ENCODE assay signal across 13 cellular contexts in the genomic region with DNA sequence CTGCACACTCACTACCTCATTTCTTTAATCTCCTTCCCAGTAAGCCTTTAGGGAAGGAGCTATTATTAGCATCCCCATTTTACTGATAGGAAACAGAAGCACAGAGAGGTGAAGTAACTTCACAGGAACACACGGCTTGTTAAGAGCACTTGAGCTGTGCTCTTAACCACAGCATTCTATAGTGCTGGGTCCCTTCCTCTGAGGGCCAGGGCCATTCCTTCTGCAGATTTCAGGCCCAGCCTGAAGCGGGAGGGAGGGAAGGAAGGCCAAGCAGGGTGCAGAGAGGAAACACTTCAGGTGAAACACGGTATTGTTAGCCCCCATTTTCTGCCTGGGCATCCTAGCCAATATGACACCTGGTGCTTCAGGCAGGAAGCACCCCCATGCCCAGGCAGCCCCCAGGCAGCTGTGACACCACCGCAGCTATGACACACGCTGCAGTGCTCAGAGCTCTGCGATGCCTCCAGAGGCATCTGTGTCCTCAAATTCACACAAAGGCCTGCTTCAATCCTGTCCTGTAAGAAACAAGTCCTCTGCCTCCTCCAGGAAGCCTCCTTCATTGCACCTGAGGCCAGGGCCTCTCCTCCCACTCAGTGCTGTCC. TPM values are rescaled to one million over a fixed set of nuclear protein-coding genes. Genes with fewer than 3 reads are reported as not detected.
DNase-seq lines count a peak whose midpoint lies in the region; ATAC-seq and TF ChIP-seq lines count a peak whose summit lies in the region.
"Had no signal": no experiment of that assay in that cellular context is flagged by ENCODE, and none has a peak within 500 bp of the region (broad histone marks: within the 10 kb centered on the region; RNA-seq: fewer than 3 reads in every experiment).

No MANE protein-coding gene starts in this region.

- no peak overlapping the region for H3K4me3 ChIP-seq in uterus
- H3K4me3 ChIP-seq in CD4-positive, alpha-beta memory T cell (ENCODE audit: low read length in 2 of 2) = no peak overlapping the region
- H3K4me3 ChIP-seq: esophagus muscularis mucosa had no signal

- no peaks in the 10 kb centered on the region for H3K9me3 Mint-ChIP-seq in natural killer cell
- no peaks in the 10 kb centered on the region for H3K9me3 Mint-ChIP-seq in natural killer cell treated with Interleukin-12 subunit alpha and Interleukin-12 subunit beta and Interleukin-15 and Interleukin-18, amount 100 ng/mL, for 72 hours
- no peaks in the 10 kb centered on the region for H3K9me3 Mint-ChIP-seq in activated CD8-positive, alpha-beta T cell treated with anti-CD3 and anti-CD28 coated beads for 36 hours
- no peaks in the 10 kb centered on the region for H3K9me3 Mint-ChIP-seq in CD4-positive, alpha-beta memory T cell
- H3K9me3 Mint-ChIP-seq: central memory CD8-positive, alpha-beta T cell had no signal

- H3K4me1 ChIP-seq in uterus = peaks cover 0 to 5% of the 10 kb centered on the region in 2 donors
- H3K4me1 ChIP-seq in CD4-positive, alpha-beta memory T cell (ENCODE audit: insufficient read depth, low read length) = no peaks in the 10 kb centered on the region

- peak overlapping the region; percentile 65 for H3K27ac ChIP-seq in layer of hippocampus (ENCODE audit: low read depth, low read length)
- peak overlapping the region; percentile 15 to 39 for H3K27ac ChIP-seq in uterus
- H3K27ac ChIP-seq in CD4-positive, alpha-beta memory T cell (ENCODE audit: low read depth, low read length) = no peak overlapping the region
- H3K27ac ChIP-seq: esophagus muscularis mucosa had no signal

- POLR2A ChIA-PET in activated CD8-positive, alpha-beta T cell treated with anti-CD3 and anti-CD28 coated beads for 36 hours (lab: Charles Lee) = interaction anchor here (0.5 to 1.9 kb wide), 2 partner anchors 20 to 170 kb away, joined by 4 read pairs; a partner anchor contains a TSS
- POLR2A ChIA-PET in CD4-positive, alpha-beta memory T cell (lab: Charles Lee; ENCODE audit: partially characterized antibody) = no interaction called here

- DNase-seq in natural killer cell (no peak), uterus (no peak), NCI-H1092 treated with DMSO at 0.1 percent for 48 hours (lab: John Stamatoyannopoulos, UW) (no peak), RKO (ENCODE audit: low spot score) (no peak)
- DNase-seq in natural killer cell treated with Interleukin-12 subunit alpha and Interleukin-12 subunit beta and Interleukin-15 and Interleukin-18, amount 100 ng/mL, for 72 hours (ENCODE audit: low spot score) = no peak
- peak; percentile 62 for DNase-seq in activated CD8-positive, alpha-beta T cell treated with anti-CD3 and anti-CD28 coated beads for 36 hours
- no peak for DNase-seq in CD4-positive, alpha-beta memory T cell
- DNase-seq: C1 segment of cervical spinal cord, NCI-H345 had no signal

- peaks cover 5 to 8% of the 10 kb centered on the region in 2 donors for H3K4me1 Mint-ChIP-seq in natural killer cell
- peaks cover 7 to 9% of the 10 kb centered on the region in 2 donors for H3K4me1 Mint-ChIP-seq in natural killer cell treated with Interleukin-12 subunit alpha and Interleukin-12 subunit beta and Interleukin-15 and Interleukin-18, amount 100 ng/mL, for 72 hours (ENCODE audit: low read depth in 2 of 2)
- peaks cover 19% of the 10 kb centered on the region for H3K4me1 Mint-ChIP-seq in activated CD8-positive, alpha-beta T cell treated with anti-CD3 and anti-CD28 coated beads for 36 hours (ENCODE audit: low read depth)
- H3K4me1 Mint-ChIP-seq in CD4-positive, alpha-beta memory T cell = peaks cover 0 to 7% (median 2%) of the 10 kb centered on the region in 4 donors
- H3K4me1 Mint-ChIP-seq: central memory CD8-positive, alpha-beta T cell had no signal

- H3K27me3 ChIP-seq in layer of hippocampus (ENCODE audit: control insufficient read depth, insufficient read depth, low read length) (no peaks in the 10 kb centered on the region), uterus (no peaks in the 10 kb centered on the region)
- H3K27me3 ChIP-seq in CD4-positive, alpha-beta memory T cell (ENCODE audit: insufficient read depth, low read length) = no peaks in the 10 kb centered on the region
- H3K27me3 ChIP-seq: esophagus muscularis mucosa had no signal

- CTCF ChIA-PET in activated CD8-positive, alpha-beta T cell treated with anti-CD3 and anti-CD28 coated beads for 36 hours (lab: Charles Lee) = interaction anchor here (0.6 to 2.4 kb wide), 6 partner anchors 10 to 492 kb away, joined by 3 to 13 read pairs (median 5); a partner anchor contains a TSS
- CTCF ChIA-PET in CD4-positive, alpha-beta memory T cell (lab: Charles Lee; ENCODE audit: partially characterized antibody) = interaction anchor here (0.5 to 1.2 kb wide), 2 partner anchors 10 to 121 kb away, joined by 3 read pairs; no protein-coding TSS in a partner anchor

- intact Hi-C loops in natural killer cell (cut with micrococcal nuclease) = no loop called here
- intact Hi-C loops in activated CD8-positive, alpha-beta T cell treated with anti-CD3 and anti-CD28 coated beads for 36 hours (cut with micrococcal nuclease) = no loop called here
- intact Hi-C loops in uterus (cut with DNase I; ENCODE audit: low total_unique reads) = no loop called here
- intact Hi-C loops in CD4-positive, alpha-beta memory T cell (cut with micrococcal nuclease) = no loop called here

- no peak for TF ChIP-seq CTCF in natural killer cell (IDR thresholded peaks at IDR 0.05)
- no peak for TF ChIP-seq CTCF in activated CD8-positive, alpha-beta T cell treated with anti-CD3 and anti-CD28 coated beads for 36 hours (IDR thresholded peaks at IDR 0.05)
- TF ChIP-seq CTCF in uterus (IDR thresholded peaks at IDR 0.05) = no peak

- peak; percentile 37 to 55 (median 54) for ATAC-seq in natural killer cell
- ATAC-seq in natural killer cell treated with Interleukin-12 subunit alpha and Interleukin-12 subunit beta and Interleukin-15 and Interleukin-18, amount 100 ng/mL, for 72 hours = no peak
- ATAC-seq in activated CD8-positive, alpha-beta T cell treated with anti-CD3 and anti-CD28 coated beads for 36 hours = peak; percentile 93

- TF ChIP-seq POLR2A in uterus (IDR thresholded peaks at IDR 0.05) = no peak

- H3K9me3 ChIP-seq in uterus = no peaks in the 10 kb centered on the region
- no peaks in the 10 kb centered on the region for H3K9me3 ChIP-seq in CD4-positive, alpha-beta memory T cell (ENCODE audit: control insufficient read depth in 1 of 2, low read length in 2 of 2)
- H3K9me3 ChIP-seq: esophagus muscularis mucosa had no signal

- H3K36me3 Mint-ChIP-seq in natural killer cell = no peaks in the 10 kb centered on the region
- H3K36me3 Mint-ChIP-seq in natural killer cell treated with Interleukin-12 subunit alpha and Interleukin-12 subunit beta and Interleukin-15 and Interleukin-18, amount 100 ng/mL, for 72 hours = no peaks in the 10 kb centered on the region
- no peaks in the 10 kb centered on the region for H3K36me3 Mint-ChIP-seq in activated CD8-positive, alpha-beta T cell treated with anti-CD3 and anti-CD28 coated beads for 36 hours (ENCODE audit: low read depth)
- no peaks in the 10 kb centered on the region for H3K36me3 Mint-ChIP-seq in CD4-positive, alpha-beta memory T cell

- H3K36me3 ChIP-seq in uterus = no peaks in the 10 kb centered on the region
- H3K36me3 ChIP-seq in CD4-positive, alpha-beta memory T cell (ENCODE audit: insufficient read depth, low read length) = no peaks in the 10 kb centered on the region
- H3K36me3 ChIP-seq: esophagus muscularis mucosa had no signal

- no peak overlapping the region for H3K27ac Mint-ChIP-seq in natural killer cell
- no peak overlapping the region for H3K27ac Mint-ChIP-seq in natural killer cell treated with Interleukin-12 subunit alpha and Interleukin-12 subunit beta and Interleukin-15 and Interleukin-18, amount 100 ng/mL, for 72 hours
- H3K27ac Mint-ChIP-seq in activated CD8-positive, alpha-beta T cell treated with anti-CD3 and anti-CD28 coated beads for 36 hours = no peak overlapping the region
- no peak overlapping the region for H3K27ac Mint-ChIP-seq in CD4-positive, alpha-beta memory T cell

- H3K27me3 Mint-ChIP-seq in natural killer cell (ENCODE audit: low read depth in 2 of 2) = peaks cover 0 to 10% of the 10 kb centered on the region in 2 donors
- H3K27me3 Mint-ChIP-seq in natural killer cell treated with Interleukin-12 subunit alpha and Interleukin-12 subunit beta and Interleukin-15 and Interleukin-18, amount 100 ng/mL, for 72 hours = peaks cover 0 to 3% of the 10 kb centered on the region in 2 donors
- H3K27me3 Mint-ChIP-seq in activated CD8-positive, alpha-beta T cell treated with anti-CD3 and anti-CD28 coated beads for 36 hours = no peaks in the 10 kb centered on the region
- H3K27me3 Mint-ChIP-seq in CD4-positive, alpha-beta memory T cell = no peaks in the 10 kb centered on the region

- no peak overlapping the region for H3K4me3 Mint-ChIP-seq in natural killer cell
- H3K4me3 Mint-ChIP-seq in natural killer cell treated with Interleukin-12 subunit alpha and Interleukin-12 subunit beta and Interleukin-15 and Interleukin-18, amount 100 ng/mL, for 72 hours = no peak overlapping the region
- no peak overlapping the region for H3K4me3 Mint-ChIP-seq in activated CD8-positive, alpha-beta T cell treated with anti-CD3 and anti-CD28 coated beads for 36 hours
- no peak overlapping the region for H3K4me3 Mint-ChIP-seq in CD4-positive, alpha-beta memory T cell
- H3K4me3 Mint-ChIP-seq: central memory CD8-positive, alpha-beta T cell had no signal

RNA-seq across cellular contexts. Expression of a gene that starts 4.5 kb away (rescaled TPM):
- not detected for total RNA-seq in natural killer cell
- total RNA-seq in natural killer cell treated with Interleukin-12 subunit alpha and Interleukin-12 subunit beta and Interleukin-15 and Interleukin-18, amount 100 ng/mL, for 72 hours = not detected
- total RNA-seq in activated CD8-positive, alpha-beta T cell treated with anti-CD3 and anti-CD28 coated beads for 36 hours = not detected
- total RNA-seq in uterus = 1 to 10 TPM in 2 of 4 donors, under 1 TPM in 1, not detected in 1; 0.26 to 2.7 (median 1.7) TPM
- under 1 TPM; 0.12 to 0.19 TPM for total RNA-seq in CD4-positive, alpha-beta memory T cell
- polyA plus RNA-seq in CD4-positive, alpha-beta memory T cell = not detected

RNA-seq across cellular contexts. Expression of a gene that starts 19.2 kb away (rescaled TPM):
- total RNA-seq in natural killer cell = 10 to 100 TPM; 39.0 to 95.1 (median 68.6) TPM
- total RNA-seq in natural killer cell treated with Interleukin-12 subunit alpha and Interleukin-12 subunit beta and Interleukin-15 and Interleukin-18, amount 100 ng/mL, for 72 hours = 10 to 100 TPM; 14.2 to 20.0 TPM
- 1 to 10 TPM; 7.4 to 8.0 TPM for total RNA-seq in activated CD8-positive, alpha-beta T cell treated with anti-CD3 and anti-CD28 coated beads for 36 hours
- total RNA-seq in uterus = 10 to 100 TPM in 1 of 4 donors, 1 to 10 TPM in 3; 6.2 to 12.3 (median 9.2) TPM
- 10 to 100 TPM; 18.3 to 20.0 TPM for total RNA-seq in CD4-positive, alpha-beta memory T cell
- 10 to 100 TPM; 10.1 to 12.3 TPM for polyA plus RNA-seq in CD4-positive, alpha-beta memory T cell

RNA-seq across cellular contexts. Expression of a gene that starts 28.9 kb away (rescaled TPM):
- total RNA-seq in natural killer cell = not detected
- total RNA-seq in natural killer cell treated with Interleukin-12 subunit alpha and Interleukin-12 subunit beta and Interleukin-15 and Interleukin-18, amount 100 ng/mL, for 72 hours = not detected
- total RNA-seq in activated CD8-positive, alpha-beta T cell treated with anti-CD3 and anti-CD28 coated beads for 36 hours = not detected
- total RNA-seq in uterus = under 1 TPM in 2 of 4 donors, not detected in 2; 0.07 to 0.49 TPM
- total RNA-seq in CD4-positive, alpha-beta memory T cell = not detected
- polyA plus RNA-seq in CD4-positive, alpha-beta memory T cell = not detected

RNA-seq across cellular contexts. Expression of a gene that starts 50.4 kb away (rescaled TPM):
- total RNA-seq in natural killer cell (not detected), uterus (1 to 10 TPM in 1 of 4 donors, under 1 TPM in 1, not detected in 2; 0.77 to 5.4 TPM)
- not detected for total RNA-seq in natural killer cell treated with Interleukin-12 subunit alpha and Interleukin-12 subunit beta and Interleukin-15 and Interleukin-18, amount 100 ng/mL, for 72 hours
- under 1 TPM in 1 of 2 experiments, not detected in 1; 0.18 TPM for total RNA-seq in activated CD8-positive, alpha-beta T cell treated with anti-CD3 and anti-CD28 coated beads for 36 hours
- total RNA-seq in CD4-positive, alpha-beta memory T cell = not detected
- polyA plus RNA-seq in CD4-positive, alpha-beta memory T cell = not detected
- total RNA-seq: G401 had no signal

Comparison
In these comparisons a context has a peak if more than half of its experiments do, and no peak if none do; other contexts are left out.
1. ATAC-seq: peak in natural killer cell (3 of 3) and activated CD8-positive, alpha-beta T cell treated with anti-CD3 and anti-CD28 coated beads for 36 hours (single experiment); none in natural killer cell treated with Interleukin-12 subunit alpha and Interleukin-12 subunit beta and Interleukin-15 and Interleukin-18, amount 100 ng/mL, for 72 hours (0 of 2).